Comparison of ENCODE assay signal across 23 cellular contexts in genomic region chr1:2307943-2308342, GRCh38.
DNase-seq lines count a peak whose midpoint lies in the region; ATAC-seq, FAIRE-seq and TF ChIP-seq lines count a peak whose summit lies in the region.
"Had no signal": no experiment of that assay in that cellular context is flagged by ENCODE, and none has a peak within 500 bp of the region (broad histone marks: within the 10 kb centered on the region; RNA-seq: fewer than 3 reads in every experiment).

No MANE protein-coding gene starts in this region.

- H3K9ac ChIP-seq in GM12878 (ENCODE audit: control insufficient read depth, insufficient read depth, low read length): no peak overlapping the region

- no peak overlapping the region for H3K27ac Mint-ChIP-seq in GM23338
- H3K27ac Mint-ChIP-seq in naive thymus-derived CD4-positive, alpha-beta T cell: peak overlapping the region in 7 of 9 donors; percentile 7 to 84 (median 76)
- H3K27ac Mint-ChIP-seq in activated CD8-positive, alpha-beta T cell treated with anti-CD3 and anti-CD28 coated beads, Interleukin-2, amount 10 ng/mL, durations not matched to agents 7 days and 5 days: no peak overlapping the region
- H3K27ac Mint-ChIP-seq: activated CD4-positive, alpha-beta T cell treated with anti-CD3 and anti-CD28 coated beads, Interleukin-2, amount 10 ng/mL, durations not matched to agents 7 days and 5 days; stimulated activated naive CD8-positive, alpha-beta T cell treated with anti-CD3 and anti-CD28 coated beads, Interleukin-15, amount 100 ng/mL, for 72 hours had no signal

- TF ChIP-seq RAD21 in GM12878 (IDR thresholded peaks at IDR 0.05; ENCODE audit: insufficient read depth, low read depth, low read length): no peak

- DNase-seq in NCI-H510A treated with DMSO at 0.1 percent for 48 hours (lab: John Stamatoyannopoulos, UW): peak; percentile 23
- no peak for DNase-seq in NCI-H510A (lab: John Stamatoyannopoulos, UW)
- DNase-seq in GM23338 (ENCODE audit: low spot score): no peak
- DNase-seq in GM12878 (ENCODE audit: low read depth, low spot score): no peak
- no peak for DNase-seq in naive thymus-derived CD4-positive, alpha-beta T cell
- DNase-seq in foreskin fibroblast: no peak
- DNase-seq in activated CD8-positive, alpha-beta T cell treated with anti-CD3 and anti-CD28 coated beads, Interleukin-2, amount 10 ng/mL, durations not matched to agents 7 days and 5 days: no peak
- no peak for DNase-seq in AML-193 (lab: John Stamatoyannopoulos, UW)
- DNase-seq: 8988T; activated CD4-positive, alpha-beta T cell treated with anti-CD3 and anti-CD28 coated beads, Interleukin-2, amount 10 ng/mL, durations not matched to agents 7 days and 5 days; activated CD8-positive, alpha-beta memory T cell treated with anti-CD3 and anti-CD28 coated beads, Interleukin-2, amount 50 U/mL, for 4 hours; aorta; DMS153; MM.1S; NCI-H1436; SJCRH30; stimulated activated CD4-positive, alpha-beta T cell treated with anti-CD3 and anti-CD28 coated beads, Interleukin-2, amount 100 ng/mL, for 48 hours; stimulated activated naive CD8-positive, alpha-beta T cell treated with anti-CD3 and anti-CD28 coated beads, Interleukin-15, amount 100 ng/mL, for 72 hours had no signal

- no peak overlapping the region for H3K4me3 Mint-ChIP-seq in GM23338
- H3K4me3 Mint-ChIP-seq in naive thymus-derived CD4-positive, alpha-beta T cell: no peak overlapping the region
- H3K4me3 Mint-ChIP-seq in activated CD8-positive, alpha-beta T cell treated with anti-CD3 and anti-CD28 coated beads, Interleukin-2, amount 10 ng/mL, durations not matched to agents 7 days and 5 days: no peak overlapping the region
- H3K4me3 Mint-ChIP-seq: activated CD4-positive, alpha-beta T cell treated with anti-CD3 and anti-CD28 coated beads, Interleukin-2, amount 10 ng/mL, durations not matched to agents 7 days and 5 days; stimulated activated naive CD8-positive, alpha-beta T cell treated with anti-CD3 and anti-CD28 coated beads, Interleukin-15, amount 100 ng/mL, for 72 hours had no signal

- no peak for TF ChIP-seq POLR2A in GM12878 (IDR thresholded peaks at IDR 0.05; ENCODE audit: low read depth, low read length)

- POLR2A ChIA-PET in GM12878 (lab: Charles Lee): no interaction called here
- POLR2A ChIA-PET in naive thymus-derived CD4-positive, alpha-beta T cell (lab: Charles Lee): interaction anchor here (1.2 kb wide), 1 partner anchor 86 kb away, joined by 3 read pairs; no protein-coding TSS in a partner anchor
- POLR2A ChIA-PET in activated CD8-positive, alpha-beta T cell treated with anti-CD3 and anti-CD28 coated beads, Interleukin-2, amount 10 ng/mL, durations not matched to agents 7 days and 5 days (lab: Charles Lee): interaction anchor here (0.6 kb wide), 1 partner anchor 53 kb away, joined by 3 read pairs; no protein-coding TSS in a partner anchor

- H2AFZ ChIP-seq in GM23338 (no peak overlapping the region), GM12878 (ENCODE audit: control insufficient read depth, low read depth, low read length) (no peak overlapping the region)

- intact Hi-C loops in GM12878 (cut with micrococcal nuclease; ENCODE audit: unreplicated experiment): loop anchor here (10.0 kb wide), 1 partner anchor 237 kb away; no protein-coding TSS in a partner anchor
- intact Hi-C loops in naive thymus-derived CD4-positive, alpha-beta T cell (cut with micrococcal nuclease): no loop called here

- H3K27me3 Mint-ChIP-seq in GM23338 (ENCODE audit: insufficient read depth, low read depth, poor library complexity): peaks cover 20% of the 10 kb centered on the region
- no peaks in the 10 kb centered on the region for H3K27me3 Mint-ChIP-seq in naive thymus-derived CD4-positive, alpha-beta T cell
- H3K27me3 Mint-ChIP-seq in activated CD8-positive, alpha-beta T cell treated with anti-CD3 and anti-CD28 coated beads, Interleukin-2, amount 10 ng/mL, durations not matched to agents 7 days and 5 days (ENCODE audit: low read depth): no peaks in the 10 kb centered on the region
- H3K27me3 Mint-ChIP-seq: activated CD4-positive, alpha-beta T cell treated with anti-CD3 and anti-CD28 coated beads, Interleukin-2, amount 10 ng/mL, durations not matched to agents 7 days and 5 days; stimulated activated naive CD8-positive, alpha-beta T cell treated with anti-CD3 and anti-CD28 coated beads, Interleukin-15, amount 100 ng/mL, for 72 hours had no signal

- TSS peak; percentile 81 for BruUV-seq in GM12878 (replicated peaks; lab: Mats Ljungman, UMichigan)

- no peak overlapping the region for H3K4me2 ChIP-seq in GM23338
- H3K4me2 ChIP-seq in GM12878 (ENCODE audit: control insufficient read depth, insufficient read depth): no peak overlapping the region
- H3K4me2 ChIP-seq: smooth muscle cell had no signal

- peaks cover 11% of the 10 kb centered on the region for H3K79me2 ChIP-seq in GM23338 (replicated peaks; ENCODE audit: insufficient read depth)
- H3K79me2 ChIP-seq in GM12878 (ENCODE audit: control insufficient read depth, insufficient read depth, low read length): no peaks in the 10 kb centered on the region

- H4K20me1 ChIP-seq in GM23338 (replicated peaks; ENCODE audit: insufficient read depth): peaks cover 10% of the 10 kb centered on the region
- no peaks in the 10 kb centered on the region for H4K20me1 ChIP-seq in GM12878 (ENCODE audit: control insufficient read depth, insufficient read depth)

- no peaks in the 10 kb centered on the region for H3K27me3 ChIP-seq in GM23338 (ENCODE audit: insufficient read depth)
- no peaks in the 10 kb centered on the region for H3K27me3 ChIP-seq in GM12878 (replicated peaks in 1 of 2; ENCODE audit: control insufficient read depth in 2 of 2, insufficient read depth in 2 of 2, low read length in 1 of 2)
- no peaks in the 10 kb centered on the region for H3K27me3 ChIP-seq in naive thymus-derived CD4-positive, alpha-beta T cell (ENCODE audit: control insufficient read depth in 2 of 2, insufficient read depth in 2 of 2, low read length in 2 of 2)
- H3K27me3 ChIP-seq: gastroesophageal sphincter, SJCRH30 had no signal

- TF ChIP-seq CTCF in GM23338 (conservative IDR thresholded peaks at IDR 0.05; ENCODE audit: low read depth in 2 of 2): no peak
- no peak for TF ChIP-seq CTCF in GM12878 (IDR thresholded peaks at IDR 0.05 in 2 of 3, conservative IDR thresholded peaks at IDR 0.05 in 1 of 3; ENCODE audit: control insufficient read depth in 2 of 3, extremely low read depth in 1 of 3, insufficient read depth in 1 of 3, low read depth in 3 of 3, low read length in 3 of 3)
- no peak for TF ChIP-seq CTCF in foreskin fibroblast (IDR thresholded peaks at IDR 0.05; ENCODE audit: low read depth, low read length)

- peaks cover 49% of the 10 kb centered on the region for H3K36me3 Mint-ChIP-seq in GM23338 (ENCODE audit: low read depth)
- H3K36me3 Mint-ChIP-seq in naive thymus-derived CD4-positive, alpha-beta T cell: peaks cover 8 to 37% (median 15%) of the 10 kb centered on the region in 5 donors
- H3K36me3 Mint-ChIP-seq in activated CD8-positive, alpha-beta T cell treated with anti-CD3 and anti-CD28 coated beads, Interleukin-2, amount 10 ng/mL, durations not matched to agents 7 days and 5 days (ENCODE audit: low read depth): peaks cover 39% of the 10 kb centered on the region

- H3K9me2 ChIP-seq in GM23338 (ENCODE audit: insufficient read depth): no peaks in the 10 kb centered on the region

- no peaks in the 10 kb centered on the region for H3K9me3 ChIP-seq in GM12878 (replicated peaks; ENCODE audit: control insufficient read depth, insufficient read depth, low read length)
- no peaks in the 10 kb centered on the region for H3K9me3 ChIP-seq in naive thymus-derived CD4-positive, alpha-beta T cell (ENCODE audit: control insufficient read depth in 2 of 3, low read length in 3 of 3)
- H3K9me3 ChIP-seq: gastroesophageal sphincter, neutrophil, SJCRH30 had no signal

- TF ChIP-seq EP300 in GM12878 (IDR thresholded peaks at IDR 0.05; ENCODE audit: borderline replicate concordance in 1 of 2, control insufficient read depth in 1 of 2, low read depth in 2 of 2, low read length in 2 of 2): no peak

- H3K4me3 ChIP-seq in GM23338: no peak overlapping the region
- no peak overlapping the region for H3K4me3 ChIP-seq in GM12878
- H3K4me3 ChIP-seq in naive thymus-derived CD4-positive, alpha-beta T cell (ENCODE audit: low read length): no peak overlapping the region
- no peak overlapping the region for H3K4me3 ChIP-seq in foreskin fibroblast (ENCODE audit: low read depth in 1 of 2, low read length in 2 of 2)
- H3K4me3 ChIP-seq: gastroesophageal sphincter, SJCRH30, smooth muscle cell had no signal

- H3K9me3 Mint-ChIP-seq in GM23338: no peaks in the 10 kb centered on the region
- H3K9me3 Mint-ChIP-seq in naive thymus-derived CD4-positive, alpha-beta T cell: no peaks in the 10 kb centered on the region
- no peaks in the 10 kb centered on the region for H3K9me3 Mint-ChIP-seq in activated CD8-positive, alpha-beta T cell treated with anti-CD3 and anti-CD28 coated beads, Interleukin-2, amount 10 ng/mL, durations not matched to agents 7 days and 5 days (ENCODE audit: insufficient read depth)
- H3K9me3 Mint-ChIP-seq: activated CD4-positive, alpha-beta T cell treated with anti-CD3 and anti-CD28 coated beads, Interleukin-2, amount 10 ng/mL, durations not matched to agents 7 days and 5 days; stimulated activated naive CD8-positive, alpha-beta T cell treated with anti-CD3 and anti-CD28 coated beads, Interleukin-15, amount 100 ng/mL, for 72 hours had no signal

- RAD21 ChIA-PET in GM12878 (lab: Charles Lee; ENCODE audit: unreplicated experiment): no interaction called here

- WGBS in GM12878 (ENCODE audit: insufficient coverage, insufficient replicate concordance, low lambda C conversion rate, missing lambda C conversion rate): 78% methylated on average over 16 of the region's 16 CpGs

- H3K36me3 ChIP-seq in GM23338 (ENCODE audit: insufficient read depth) (0 out of 2 replicates have a peak, but pooled peaks cover 5% of the 10 kb centered on the region), GM12878 (ENCODE audit: control insufficient read depth in 2 of 2, insufficient read depth in 2 of 2, low read length in 1 of 2) (peaks cover 2 to 17% of the 10 kb centered on the region in 2 experiments; a peak in 3 of 4 replicates)
- peaks cover 0 to 61% (median 13%) of the 10 kb centered on the region in 3 experiments for H3K36me3 ChIP-seq in naive thymus-derived CD4-positive, alpha-beta T cell (ENCODE audit: control insufficient read depth in 2 of 3, insufficient read depth in 3 of 3, low read length in 3 of 3)

- H3K4me1 ChIP-seq in GM23338 (ENCODE audit: insufficient read depth) (peaks cover 9% of the 10 kb centered on the region), GM12878 (ENCODE audit: control insufficient read depth, insufficient read depth, low read length) (peaks cover 10% of the 10 kb centered on the region; the same call in 1 of the 2 replicates)
- peaks cover 9 to 14% of the 10 kb centered on the region in 2 donors for H3K4me1 ChIP-seq in naive thymus-derived CD4-positive, alpha-beta T cell (ENCODE audit: control insufficient read depth in 2 of 2, insufficient read depth in 2 of 2, low read length in 2 of 2)

- FAIRE-seq in GM12878 (lab: Jason Lieb, UNC): no peak
- FAIRE-seq: GM19239 had no signal

- SMC1A ChIA-PET in GM12878 (lab: Charles Lee; ENCODE audit: uncharacterized antibody, unreplicated experiment): interaction anchor here (1.0 kb wide), 1 partner anchor 112 kb away, joined by 3 read pairs; no protein-coding TSS in a partner anchor

- CTCF ChIA-PET in GM12878 (lab: Yijun Ruan, JAX): interaction anchor here (1.4 kb wide), 1 partner anchor 73 kb away, joined by 3 read pairs; no protein-coding TSS in a partner anchor
- CTCF ChIA-PET in naive thymus-derived CD4-positive, alpha-beta T cell (lab: Charles Lee): no interaction called here
- CTCF ChIA-PET in activated CD8-positive, alpha-beta T cell treated with anti-CD3 and anti-CD28 coated beads, Interleukin-2, amount 10 ng/mL, durations not matched to agents 7 days and 5 days (lab: Charles Lee): no interaction called here

- H3K4me1 Mint-ChIP-seq in GM23338: peaks cover 20% of the 10 kb centered on the region
- peaks cover 0 to 15% (median 6%) of the 10 kb centered on the region in 7 donors for H3K4me1 Mint-ChIP-seq in naive thymus-derived CD4-positive, alpha-beta T cell
- H3K4me1 Mint-ChIP-seq in activated CD8-positive, alpha-beta T cell treated with anti-CD3 and anti-CD28 coated beads, Interleukin-2, amount 10 ng/mL, durations not matched to agents 7 days and 5 days (ENCODE audit: low read depth): peaks cover 19% of the 10 kb centered on the region

- in situ Hi-C loops in GM12878 (cut with MboI): no loop called here

- peaks cover 16% of the 10 kb centered on the region for H3F3A ChIP-seq in GM23338 (replicated peaks; ENCODE audit: low read depth)

- ATAC-seq in GM23338 (no peak), GM12878 (no peak)
- ATAC-seq in naive thymus-derived CD4-positive, alpha-beta T cell: no peak
- no peak for ATAC-seq in activated CD8-positive, alpha-beta T cell treated with anti-CD3 and anti-CD28 coated beads, Interleukin-2, amount 10 ng/mL, durations not matched to agents 7 days and 5 days
- ATAC-seq: esophagus mucosa; gastroesophageal sphincter; stimulated activated naive CD8-positive, alpha-beta T cell treated with anti-CD3 and anti-CD28 coated beads, Interleukin-15, amount 100 ng/mL, for 72 hours had no signal

- H3K27ac ChIP-seq in GM23338 (ENCODE audit: low read depth): peak overlapping the region; percentile 50
- H3K27ac ChIP-seq in GM12878 (ENCODE audit: control insufficient read depth, insufficient read depth): no peak overlapping the region
- H3K27ac ChIP-seq in naive thymus-derived CD4-positive, alpha-beta T cell (ENCODE audit: low read depth, low read length): no peak overlapping the region
- H3K27ac ChIP-seq: neutrophil, SJCRH30 had no signal

Comparison
In these comparisons a context has a peak if more than half of its experiments do, and no peak if none do; other contexts are left out.
1. H3K27ac Mint-ChIP-seq: peak in naive thymus-derived CD4-positive, alpha-beta T cell (7 of 9); none in GM23338 (single experiment) and activated CD8-positive, alpha-beta T cell treated with anti-CD3 and anti-CD28 coated beads, Interleukin-2, amount 10 ng/mL, durations not matched to agents 7 days and 5 days (single experiment).